Comparison of ENCODE assay signal across 29 cellular contexts in the genomic region with DNA sequence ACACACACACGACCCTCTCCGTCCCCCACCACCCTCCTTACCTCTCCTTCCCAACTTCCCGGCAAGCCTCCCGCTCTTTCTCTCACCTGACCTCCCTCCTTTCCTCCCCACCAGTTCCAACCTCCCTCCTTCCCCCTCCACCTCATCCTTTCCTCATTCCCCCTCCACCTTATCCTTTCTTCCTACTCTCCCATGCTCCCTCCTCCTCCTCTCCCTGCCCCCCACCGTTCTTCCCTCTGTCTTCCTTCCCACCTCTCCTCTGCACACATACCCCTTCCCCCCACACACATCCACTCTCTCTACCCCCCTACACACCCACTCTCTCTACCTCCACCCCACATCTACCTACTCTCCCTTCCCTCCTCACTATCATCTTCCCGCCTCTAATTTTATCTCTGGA.
"Had no signal": no experiment of that assay in that cellular context is flagged by ENCODE, and none has a peak within 500 bp of the region (broad histone marks: within the 10 kb centered on the region; RNA-seq: fewer than 3 reads in every experiment).

No MANE protein-coding gene starts in this region.

- H3K9me3 Mint-ChIP-seq: dendritic cell treated with granulocyte-macrophage colony-stimulating factor and Interleukin-4, amounts not matched to agents 40 ng/mL and 50 ng/mL, for 4 days; effector memory CD8-positive, alpha-beta T cell; endodermal cell; immature natural killer cell; naive B cell had no signal

- H3K4me3 ChIP-seq: colonic mucosa, esophagus squamous epithelium, gastrocnemius medialis, heart right ventricle, left lung, lower lobe of right lung, mucosa of descending colon had no signal

- H3K36me3 Mint-ChIP-seq: naive B cell had no signal

- H3K27me3 Mint-ChIP-seq: dendritic cell treated with granulocyte-macrophage colony-stimulating factor and Interleukin-4, amounts not matched to agents 40 ng/mL and 50 ng/mL, for 4 days; effector memory CD8-positive, alpha-beta T cell; naive B cell; naive thymus-derived CD8-positive, alpha-beta T cell had no signal

- FAIRE-seq: endometrium, islet of Langerhans, keratinocyte had no signal

- ATAC-seq: effector memory CD8-positive, alpha-beta T cell; esophagus mucosa; gastrocnemius medialis; heart right ventricle; left cardiac atrium; left lung; left ventricle myocardium superior; lower lobe of right lung; mucosa of descending colon; naive thymus-derived CD8-positive, alpha-beta T cell had no signal

- DNase-seq: colonic mucosa; cortex of kidney; effector CD8-positive, alpha-beta T cell; effector memory CD8-positive, alpha-beta T cell; endodermal cell; erythroblast; esophagus squamous epithelium; foreskin fibroblast; foreskin melanocyte; gastrocnemius medialis; glutamatergic neuron; head of caudate nucleus; heart right ventricle; hippocampal formation; immature natural killer cell; left cardiac atrium; left lung; left ventricle myocardium superior; lower lobe of right lung; mesendoderm; mucosa of descending colon; naive B cell; naive thymus-derived CD8-positive, alpha-beta T cell had no signal

- H3K27ac Mint-ChIP-seq: dendritic cell treated with granulocyte-macrophage colony-stimulating factor and Interleukin-4, amounts not matched to agents 40 ng/mL and 50 ng/mL, for 4 days; effector memory CD8-positive, alpha-beta T cell; endodermal cell; immature natural killer cell; naive thymus-derived CD8-positive, alpha-beta T cell had no signal

- H3K4me3 Mint-ChIP-seq: dendritic cell treated with granulocyte-macrophage colony-stimulating factor and Interleukin-4, amounts not matched to agents 40 ng/mL and 50 ng/mL, for 4 days; effector memory CD8-positive, alpha-beta T cell; endodermal cell; immature natural killer cell; naive B cell; naive thymus-derived CD8-positive, alpha-beta T cell had no signal

- H3K27ac ChIP-seq: colonic mucosa, epithelial cell of prostate, esophagus squamous epithelium, gastrocnemius medialis, heart right ventricle, left lung, lower lobe of right lung had no signal

- H3K9me3 ChIP-seq: colonic mucosa, esophagus squamous epithelium, gastrocnemius medialis, heart right ventricle, left lung, lower lobe of right lung, mucosa of descending colon had no signal

- H3K27me3 ChIP-seq: colonic mucosa, esophagus squamous epithelium, gastrocnemius medialis, heart right ventricle, left lung had no signal

- H3K4me1 Mint-ChIP-seq: immature natural killer cell; naive B cell; naive thymus-derived CD8-positive, alpha-beta T cell had no signal

- H3K36me3 ChIP-seq: colonic mucosa, esophagus squamous epithelium, gastrocnemius medialis, heart right ventricle, left lung, lower lobe of right lung had no signal

- H3K4me1 ChIP-seq: colonic mucosa, gastrocnemius medialis, heart right ventricle, left lung, lower lobe of right lung had no signal
